Comparison of ENCODE assay signal across 8 cellular contexts in the genomic region with DNA sequence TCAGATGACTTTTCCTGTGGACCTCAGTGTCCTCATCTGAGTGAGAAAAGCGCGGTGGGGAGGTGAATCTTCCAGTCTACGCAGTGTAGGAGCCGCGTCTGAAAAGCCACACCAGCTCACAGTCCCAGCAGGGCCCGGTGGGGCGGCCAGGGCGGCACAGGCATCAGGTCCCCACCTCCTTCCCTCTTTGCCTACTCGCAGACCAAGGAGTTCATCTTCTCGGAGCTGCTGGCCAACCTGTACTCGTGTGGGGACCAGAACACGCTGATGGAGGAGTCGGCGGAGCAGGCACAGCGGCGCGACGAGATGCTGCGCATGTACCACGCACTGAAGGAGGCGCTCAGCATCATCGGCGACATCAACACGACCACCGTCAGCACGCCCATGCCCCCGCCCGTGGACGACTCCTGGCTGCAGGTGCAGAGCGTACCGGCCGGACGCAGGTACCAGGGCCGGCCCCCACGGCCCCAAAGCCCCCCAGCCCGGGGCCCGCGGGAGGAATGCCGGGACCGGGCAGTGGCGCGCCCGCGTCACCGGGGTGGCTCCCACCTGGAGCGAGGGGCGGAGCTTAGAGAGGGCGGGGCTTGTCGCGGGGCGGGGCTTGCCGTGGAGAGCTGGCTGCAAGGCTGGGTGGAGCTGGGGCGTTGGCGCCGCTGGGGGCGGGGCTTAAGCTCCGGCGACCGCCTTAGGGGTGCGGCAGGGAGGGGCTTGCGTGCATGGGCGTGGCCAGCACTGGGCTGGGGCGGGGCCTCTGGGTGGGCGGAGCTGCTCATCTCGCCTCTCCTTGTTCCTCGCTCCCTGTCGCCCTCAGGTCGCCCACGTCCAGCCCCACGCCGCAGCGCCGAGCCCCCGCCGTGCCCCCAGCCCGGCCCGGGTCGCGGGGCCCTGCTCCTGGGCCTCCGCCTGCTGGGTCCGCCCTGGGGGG. TPM values are rescaled to one million over a fixed set of nuclear protein-coding genes. Genes with fewer than 3 reads are reported as not detected.
A peak's percentile ranks its signal among the peaks of the same experiment; 100 is the strongest.
DNase-seq lines count a peak whose midpoint lies in the region; ATAC-seq lines count a peak whose summit lies in the region.

No MANE protein-coding gene starts in this region.

- no peaks in the 10 kb centered on the region for H3K9me2 ChIP-seq in Karpas-422 (replicated peaks; ENCODE audit: insufficient read depth, low read length)

- no peak overlapping the region for H2AFZ ChIP-seq in Karpas-422 (ENCODE audit: low read length)

- no peaks in the 10 kb centered on the region for H3K36me3 ChIP-seq in Karpas-422 (ENCODE audit: insufficient read depth, low read length)

- H3K4me1 ChIP-seq in Karpas-422 (ENCODE audit: low read length): peaks cover 16% of the 10 kb centered on the region

- H3K9me3 ChIP-seq in Karpas-422 (ENCODE audit: low read length): no peaks in the 10 kb centered on the region

- no peak overlapping the region for H3K27ac ChIP-seq in Karpas-422 (ENCODE audit: low read length)
- peak overlapping the region; percentile 16 for H3K27ac ChIP-seq in caudate nucleus (ENCODE audit: low read depth, low read length)

- 0 out of 2 replicates have a peak, but pooled peaks cover 5% of the 10 kb centered on the region for H4K20me1 ChIP-seq in Karpas-422 (ENCODE audit: insufficient read depth, low read depth, low read length)

- DNase-seq in Daoy (ENCODE audit: low read depth): peak; percentile 80
- DNase-seq in Karpas-422: peak; percentile 95
- DNase-seq in activated CD4-positive, CD25-positive, alpha-beta regulatory T cell treated with anti-CD3 and anti-CD28 coated beads, Interleukin-2, amount 50 U/mL, for 72 hours: peak; percentile 96
- DNase-seq in caudate nucleus (lab: John Stamatoyannopoulos, UW): peak in 43 of 61 donors; percentile 13 to 87 (median 60)
- DNase-seq in iris pigment epithelial cell (ENCODE audit: low read depth): peak; percentile 85
- DNase-seq in stimulated activated CD4-positive, alpha-beta T cell treated with anti-CD3 and anti-CD28 coated beads, Interleukin-2, amount 100 ng/mL, for 4 hours (ENCODE audit: low read depth): peak; percentile 98
- DNase-seq in NCI-H1436 treated with DMSO at 0.1 percent for 48 hours (lab: John Stamatoyannopoulos, UW): no peak

- H3K9ac ChIP-seq in Karpas-422 (ENCODE audit: low read length): no peak overlapping the region

- peak; percentile 90 for ATAC-seq in GM21529 (IDR thresholded peaks at IDR 0.05; ENCODE audit: unreplicated experiment)

- no peaks in the 10 kb centered on the region for H3K27me3 ChIP-seq in Karpas-422 (ENCODE audit: low read length)

- peak overlapping the region; percentile 32; the same call in 1 of the 2 replicates for H3K4me3 ChIP-seq in Karpas-422 (ENCODE audit: low read length)

- no peaks in the 10 kb centered on the region for H3K79me2 ChIP-seq in Karpas-422 (ENCODE audit: low read length)

- H3K4me2 ChIP-seq in Karpas-422 (ENCODE audit: low read depth, low read length, poor library complexity, severe bottlenecking): peak overlapping the region; percentile 45

RNA-seq across cellular contexts. Expression of a gene that starts 25.6 kb away (rescaled TPM):
- 76.5 and 85.5 TPM in 2 replicates for total RNA-seq in Daoy (2014; rRNA removed; shearing (Covaris generic))
- 16.2 and 75.3 TPM in 2 replicates for total RNA-seq in Karpas-422 (2014; rRNA removed; shearing (Covaris generic); ENCODE audit: low replicate concordance)

RNA-seq across cellular contexts. Expression of a gene that starts 25.9 kb away (rescaled TPM):
- total RNA-seq in Daoy (2014; rRNA removed; shearing (Covaris generic)): 72.8 and 93.9 TPM in 2 replicates
- 34.5 and 37.6 TPM in 2 replicates for total RNA-seq in Karpas-422 (2014; rRNA removed; shearing (Covaris generic); ENCODE audit: low replicate concordance)

RNA-seq across cellular contexts. Expression of a gene that starts 47.0 kb away (rescaled TPM):
- total RNA-seq in Daoy (2014; rRNA removed; shearing (Covaris generic)): 8.5 and 12.3 TPM in 2 replicates
- total RNA-seq in Karpas-422 (2014; rRNA removed; shearing (Covaris generic); ENCODE audit: low replicate concordance): 0.65 and 5.0 TPM in 2 replicates

RNA-seq across cellular contexts. Expression of a gene that starts 58.8 kb away (rescaled TPM):
- total RNA-seq in Daoy (2014; rRNA removed; shearing (Covaris generic)): 35.8 and 36.2 TPM in 2 replicates
- total RNA-seq in Karpas-422 (2014; rRNA removed; shearing (Covaris generic); ENCODE audit: low replicate concordance): 62.7 and 84.0 TPM in 2 replicates
